1 cellular context compared by ENCODE assay signal in genomic region chr9:33677961-33678360, GRCh38.
TF ChIP-seq lines count a peak whose summit lies in the region.

No MANE protein-coding gene starts in this region.

TF ChIP-seq in HCT116, 20 proteins besides CTCF, POLR2A, EP300 and RAD21 (continued from another document):
- no peak for TF ChIP-seq SRF (IDR thresholded peaks at IDR 0.05; ENCODE audit: low read depth)
- no peak for TF ChIP-seq ZFX (IDR thresholded peaks at IDR 0.05)
- TF ChIP-seq POLR2AphosphoS5 (IDR thresholded peaks at IDR 0.05; ENCODE audit: low read depth, low read length), result no peak
- TF ChIP-seq ATF3 (IDR thresholded peaks at IDR 0.05), result no peak
- no peak for TF ChIP-seq EZH2phosphoT487 (IDR thresholded peaks at IDR 0.05; ENCODE audit: borderline replicate concordance)
